2 cellular contexts compared by ENCODE assay signal in genomic region chr15:67216859-67217258, GRCh38.
TF ChIP-seq lines count a peak whose summit lies in the region.

No MANE protein-coding gene starts in this region.

TF ChIP-seq in A549, 52 proteins besides CTCF, POLR2A, EP300 and RAD21 (continued from another document):
- TF ChIP-seq REST (IDR thresholded peaks at IDR 0.05) (no peak), CHD4 (IDR thresholded peaks at IDR 0.05; ENCODE audit: borderline replicate concordance) (no peak), CHD2 (IDR thresholded peaks at IDR 0.05; ENCODE audit: low read length, partially characterized antibody) (no peak), HES2 (IDR thresholded peaks at IDR 0.05) (no peak), ELK1 (IDR thresholded peaks at IDR 0.05; ENCODE audit: low read depth, low read length) (no peak), NFE2L2 (conservative IDR thresholded peaks at IDR 0.05; ENCODE audit: low read length) (no peak), RNF2 (IDR thresholded peaks at IDR 0.05; ENCODE audit: borderline replicate concordance, low read depth) (no peak), ZNF302 (CRISPR knock-in tag; IDR thresholded peaks at IDR 0.05) (no peak), ZC3H11A (IDR thresholded peaks at IDR 0.05) (no peak), ZFP36 (IDR thresholded peaks at IDR 0.05; ENCODE audit: borderline replicate concordance, partially characterized antibody) (no peak), HOXA7 (CRISPR knock-in tag; IDR thresholded peaks at IDR 0.05) (no peak), POLR2AphosphoS2 (conservative IDR thresholded peaks at IDR 0.05; ENCODE audit: low read length) (no peak), HOXB13 (CRISPR knock-in tag; IDR thresholded peaks at IDR 0.05; ENCODE audit: low read depth) (no peak)
TF ChIP-seq in A549: peak in this region for 0.

TF ChIP-seq in H1, 55 proteins besides CTCF, POLR2A, EP300 and RAD21 (continued from another document):
- TF ChIP-seq TBP (IDR thresholded peaks at IDR 0.05; ENCODE audit: low read depth, low read length) (no peak), RXRA (IDR thresholded peaks at IDR 0.05; ENCODE audit: insufficient read depth, low read depth, low read length) (no peak), ATF2 (IDR thresholded peaks at IDR 0.05; ENCODE audit: low read length) (no peak), CBX8 (IDR thresholded peaks at IDR 0.05; ENCODE audit: borderline replicate concordance, low read depth, low read length) (no peak), PHF8 (conservative IDR thresholded peaks at IDR 0.05; ENCODE audit: low read depth, low read length) (no peak), JUN (IDR thresholded peaks at IDR 0.05; ENCODE audit: low read depth, low read length) (no peak)
